In the genomic region with DNA sequence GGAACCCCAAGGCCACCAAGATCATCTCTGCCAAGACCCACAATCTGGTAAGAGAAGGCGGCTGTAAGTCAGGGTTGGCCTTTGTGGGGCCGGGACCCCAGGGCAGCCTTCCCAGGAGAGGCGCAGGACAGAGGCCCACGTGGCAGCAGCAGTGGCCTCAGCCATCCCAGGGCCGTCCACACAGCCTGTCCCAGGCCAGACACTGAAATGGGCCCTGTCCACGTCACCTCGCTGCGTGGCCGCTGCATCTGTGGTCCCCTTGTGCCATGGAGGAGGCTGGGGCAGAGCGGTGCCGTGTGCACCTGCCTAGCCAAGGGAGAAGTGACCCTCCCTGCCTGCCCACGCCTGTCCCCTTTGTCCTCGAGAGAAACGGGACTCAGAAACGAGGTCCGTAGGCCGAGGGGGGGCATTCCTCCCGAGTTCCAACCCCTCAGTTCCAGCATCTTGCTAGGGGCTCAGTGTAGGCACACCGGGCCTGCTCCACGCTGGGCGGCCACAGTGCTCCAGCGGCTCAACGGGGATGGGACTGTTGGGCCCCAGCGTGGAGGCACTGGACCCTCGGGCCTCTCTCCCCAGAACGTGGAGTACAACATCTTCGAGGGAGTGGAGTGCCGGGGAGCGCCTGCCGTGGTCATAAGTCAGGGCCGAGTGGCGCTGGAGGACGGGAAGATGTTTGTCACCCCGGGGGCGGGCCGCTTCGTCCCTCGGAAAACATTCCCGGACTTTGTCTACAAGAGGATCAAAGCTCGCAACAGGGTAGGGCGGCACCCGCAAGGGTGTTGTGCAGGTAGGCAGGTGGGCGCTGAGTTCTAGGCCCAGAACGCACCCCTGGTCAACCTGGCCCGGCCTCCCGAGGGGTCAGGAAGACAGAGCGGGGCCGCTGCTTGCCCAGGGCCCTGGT, we compare ENCODE assay signal across 24 cellular contexts.
"Had no signal": no experiment of that assay in that cellular context is flagged by ENCODE, and none has a peak within 500 bp of the region (broad histone marks: within the 10 kb centered on the region; RNA-seq: fewer than 3 reads in every experiment).

No MANE protein-coding gene starts in this region.

- H3K9me3 ChIP-seq: MG63 had no signal

- H3K4me3 ChIP-seq: MG63 had no signal

- ATAC-seq: activated CD8-positive, alpha-beta T cell treated with anti-CD3 and anti-CD28 coated beads, Interleukin-2, amount 10 ng/mL, durations not matched to agents 7 days and 5 days; PC-3; T-helper 17 cell; WTC11 had no signal

- DNase-seq: activated CD4-positive, alpha-beta T cell treated with anti-CD3 and anti-CD28 coated beads for 48 hours; activated CD4-positive, alpha-beta T cell treated with anti-CD3 and anti-CD28 coated beads, Interleukin-2, amount 50 U/mL, for 4 hours; activated CD4-positive, CD25-positive, alpha-beta regulatory T cell treated with anti-CD3 and anti-CD28 coated beads, Interleukin-2, amount 50 U/mL, for 72 hours; activated CD8-positive, alpha-beta memory T cell treated with anti-CD3 and anti-CD28 coated beads, Interleukin-2, amount 50 U/mL, for 48 hours; activated CD8-positive, alpha-beta T cell treated with anti-CD3 and anti-CD28 coated beads, Interleukin-2, amount 10 ng/mL, durations not matched to agents 7 days and 5 days; activated naive CD4-positive, alpha-beta T cell treated with anti-CD3 and anti-CD28 coated beads for 36 hours; activated T-cell treated with anti-CD3 and anti-CD28 coated beads, Interleukin-2, amount 50 U/mL, for 1 hour; amygdala; MG63; MV-4-11; NCI-H1092 treated with DMSO at 0.1 percent for 48 hours; NCI-H1417 treated with DMSO at 0.1 percent for 48 hours; NCI-H1694; NCI-H2029 treated with DMSO at 0.1 percent for 48 hours; NCI-H345; NCI-H510A; NCI-H69; PC-3; SIG-M5; T-helper 17 cell; T-helper 9 cell had no signal

- FAIRE-seq: astrocyte, RCC 7860 had no signal

- H3K36me3 ChIP-seq: MG63 had no signal

- H3K27me3 ChIP-seq: MG63 had no signal
